In the genomic region with DNA sequence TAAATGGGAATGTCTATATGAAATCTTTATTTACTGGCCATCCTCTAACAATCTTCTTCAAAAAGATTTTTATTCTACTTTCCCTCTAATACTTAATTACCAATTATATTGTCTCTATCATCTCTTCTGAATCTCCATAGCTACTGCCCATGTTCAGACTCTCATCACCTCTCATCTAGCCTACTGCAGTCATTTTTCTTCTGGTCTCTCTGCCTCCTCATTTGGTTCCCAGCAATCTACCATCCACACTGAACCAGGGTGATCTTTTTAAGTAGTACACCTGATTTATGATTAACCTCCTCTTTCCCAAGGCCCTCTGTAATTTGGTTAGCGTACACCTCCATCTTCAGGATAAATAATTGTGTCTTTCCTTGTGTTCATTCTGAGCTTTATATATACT, we compare ENCODE assay signal across 1 cellular context.
TF ChIP-seq lines count a peak whose summit lies in the region.

No MANE protein-coding gene starts in this region.

TF ChIP-seq in GM23338, 12 proteins besides CTCF, POLR2A, EP300 and RAD21 (continued from another document):
- TF ChIP-seq, protein P1, sequence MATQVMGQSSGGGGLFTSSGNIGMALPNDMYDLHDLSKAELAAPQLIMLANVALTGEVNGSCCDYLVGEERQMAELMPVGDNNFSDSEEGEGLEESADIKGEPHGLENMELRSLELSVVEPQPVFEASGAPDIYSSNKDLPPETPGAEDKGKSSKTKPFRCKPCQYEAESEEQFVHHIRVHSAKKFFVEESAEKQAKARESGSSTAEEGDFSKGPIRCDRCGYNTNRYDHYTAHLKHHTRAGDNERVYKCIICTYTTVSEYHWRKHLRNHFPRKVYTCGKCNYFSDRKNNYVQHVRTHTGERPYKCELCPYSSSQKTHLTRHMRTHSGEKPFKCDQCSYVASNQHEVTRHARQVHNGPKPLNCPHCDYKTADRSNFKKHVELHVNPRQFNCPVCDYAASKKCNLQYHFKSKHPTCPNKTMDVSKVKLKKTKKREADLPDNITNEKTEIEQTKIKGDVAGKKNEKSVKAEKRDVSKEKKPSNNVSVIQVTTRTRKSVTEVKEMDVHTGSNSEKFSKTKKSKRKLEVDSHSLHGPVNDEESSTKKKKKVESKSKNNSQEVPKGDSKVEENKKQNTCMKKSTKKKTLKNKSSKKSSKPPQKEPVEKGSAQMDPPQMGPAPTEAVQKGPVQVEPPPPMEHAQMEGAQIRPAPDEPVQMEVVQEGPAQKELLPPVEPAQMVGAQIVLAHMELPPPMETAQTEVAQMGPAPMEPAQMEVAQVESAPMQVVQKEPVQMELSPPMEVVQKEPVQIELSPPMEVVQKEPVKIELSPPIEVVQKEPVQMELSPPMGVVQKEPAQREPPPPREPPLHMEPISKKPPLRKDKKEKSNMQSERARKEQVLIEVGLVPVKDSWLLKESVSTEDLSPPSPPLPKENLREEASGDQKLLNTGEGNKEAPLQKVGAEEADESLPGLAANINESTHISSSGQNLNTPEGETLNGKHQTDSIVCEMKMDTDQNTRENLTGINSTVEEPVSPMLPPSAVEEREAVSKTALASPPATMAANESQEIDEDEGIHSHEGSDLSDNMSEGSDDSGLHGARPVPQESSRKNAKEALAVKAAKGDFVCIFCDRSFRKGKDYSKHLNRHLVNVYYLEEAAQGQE (IDR thresholded peaks at IDR 0.05; ENCODE audit: unreplicated experiment): no peak
- TF ChIP-seq, protein P2, sequence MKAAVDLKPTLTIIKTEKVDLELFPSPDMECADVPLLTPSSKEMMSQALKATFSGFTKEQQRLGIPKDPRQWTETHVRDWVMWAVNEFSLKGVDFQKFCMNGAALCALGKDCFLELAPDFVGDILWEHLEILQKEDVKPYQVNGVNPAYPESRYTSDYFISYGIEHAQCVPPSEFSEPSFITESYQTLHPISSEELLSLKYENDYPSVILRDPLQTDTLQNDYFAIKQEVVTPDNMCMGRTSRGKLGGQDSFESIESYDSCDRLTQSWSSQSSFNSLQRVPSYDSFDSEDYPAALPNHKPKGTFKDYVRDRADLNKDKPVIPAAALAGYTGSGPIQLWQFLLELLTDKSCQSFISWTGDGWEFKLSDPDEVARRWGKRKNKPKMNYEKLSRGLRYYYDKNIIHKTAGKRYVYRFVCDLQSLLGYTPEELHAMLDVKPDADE (IDR thresholded peaks at IDR 0.05): no peak
- no peak for TF ChIP-seq ZNF331 (CRISPR knock-in tag; IDR thresholded peaks at IDR 0.05; ENCODE audit: low read depth)
